In the genomic region with DNA sequence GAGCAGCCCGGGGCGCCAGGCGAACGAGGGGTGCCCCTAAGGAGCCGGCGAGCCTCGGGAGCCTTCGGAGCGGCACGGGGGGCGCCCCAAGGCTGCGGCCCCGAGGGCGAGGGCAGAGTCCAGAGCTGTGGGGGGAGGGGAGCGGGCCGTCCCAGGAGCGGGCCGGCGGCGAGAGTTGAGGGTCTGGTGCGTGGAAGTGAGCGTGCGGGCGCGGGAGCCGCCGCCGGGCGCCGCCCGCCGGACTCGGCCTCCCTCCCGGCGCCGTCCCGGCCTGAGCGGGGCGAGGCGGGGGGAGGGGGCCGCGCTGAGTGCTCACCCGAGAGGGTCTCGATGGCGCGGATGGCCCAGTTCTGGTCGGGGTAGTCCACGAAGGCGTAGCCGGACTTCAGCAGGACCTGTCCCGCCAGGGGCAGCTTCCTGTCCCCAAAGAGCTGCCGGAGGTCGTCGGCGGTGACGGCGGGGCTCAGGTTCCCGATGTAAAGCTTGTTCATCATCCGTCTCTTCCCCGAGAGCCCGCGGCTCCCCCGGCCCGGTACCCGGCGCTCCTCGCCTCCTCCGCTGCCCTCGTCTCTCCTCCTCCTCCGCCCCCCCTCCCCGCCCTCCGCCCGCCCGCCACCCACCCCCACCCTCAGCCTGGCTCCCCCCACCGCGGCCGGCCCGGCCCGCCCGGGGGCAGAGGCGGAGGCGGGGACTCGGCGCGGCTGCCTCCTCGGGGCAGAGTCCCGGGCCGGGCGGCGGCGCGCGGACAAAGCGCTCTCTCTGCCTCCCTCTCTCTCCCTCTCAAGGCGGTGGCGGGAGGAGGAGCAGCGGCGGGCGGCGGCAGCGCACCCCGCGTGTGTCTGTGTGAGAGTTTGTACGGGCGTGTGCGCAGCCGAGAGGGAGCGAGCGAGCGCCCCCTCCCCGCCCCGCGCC, we compare ENCODE assay signal across 7 cellular contexts. TPM values are rescaled to one million over a fixed set of nuclear protein-coding genes. Genes with fewer than 3 reads are reported as not detected.
A peak's percentile ranks its signal among the peaks of the same experiment; 100 is the strongest.
DNase-seq lines count a peak whose midpoint lies in the region; ATAC-seq, FAIRE-seq and TF ChIP-seq lines count a peak whose summit lies in the region.

A gene (minus strand): TSS at position 576 of the 912 bp plus-strand sequence. CDS start 82 bp downstream, at position 494.

- H3K27me3 ChIP-seq in fibroblast of lung (ENCODE audit: control insufficient read depth, insufficient read depth, low read length), result no peaks in the 10 kb centered on the region
- H3K27me3 ChIP-seq in thoracic aorta (replicated peaks; ENCODE audit: insufficient read depth), result peaks cover 20% of the 10 kb centered on the region

- TF ChIP-seq POLR2A in GM12891 (IDR thresholded peaks at IDR 0.05; ENCODE audit: low read depth, low read length), result no peak

- H3K4me1 ChIP-seq in fibroblast of lung (ENCODE audit: control insufficient read depth, extremely low read depth, insufficient read depth, low read length), result peaks cover 6% of the 10 kb centered on the region
- H3K4me1 ChIP-seq in thoracic aorta (ENCODE audit: control insufficient read depth in 1 of 2, low read depth in 2 of 2), result peaks cover 15 to 32% of the 10 kb centered on the region in 2 donors

- no peaks in the 10 kb centered on the region for H4K20me1 ChIP-seq in fibroblast of lung (ENCODE audit: control insufficient read depth, extremely low read depth, insufficient read depth, low read length)

- H3K4me3 ChIP-seq in fibroblast of lung (replicated peaks in 1 of 4; ENCODE audit: control extremely low read depth in 1 of 4, insufficient read depth in 1 of 4, low read depth in 3 of 4, low read length in 4 of 4) (peak within 1 kb of the TSS; percentile 69 to 91 (median 82)), thoracic aorta (peak within 1 kb of the TSS; percentile 78)

- H3K9me3 ChIP-seq in fibroblast of lung (ENCODE audit: control insufficient read depth, insufficient read depth, low read depth, low read length) (no peaks in the 10 kb centered on the region), thoracic aorta (no peaks in the 10 kb centered on the region)

- H3K79me2 ChIP-seq in fibroblast of lung (ENCODE audit: control insufficient read depth, insufficient read depth, low read length), result peaks cover 57% of the 10 kb centered on the region

- peak within 1 kb of the TSS in 1 of 2 donors; percentile 82 for H3K27ac Mint-ChIP-seq in natural killer cell

- peak in 1 of 2 donors; percentile 5 for TF ChIP-seq CTCF in fibroblast of lung (conservative IDR thresholded peaks at IDR 0.05 in 1 of 2, IDR thresholded peaks at IDR 0.05 in 1 of 2; ENCODE audit: low read depth in 1 of 2, low read length in 2 of 2)
- TF ChIP-seq CTCF in natural killer cell (IDR thresholded peaks at IDR 0.05), result no peak
- no peak for TF ChIP-seq CTCF in thoracic aorta (IDR thresholded peaks at IDR 0.05)

- intact Hi-C loops in natural killer cell (cut with micrococcal nuclease), result no loop called here

- ATAC-seq in HG02852 (IDR thresholded peaks at IDR 0.05; ENCODE audit: unreplicated experiment), result peak; percentile 59
- ATAC-seq in natural killer cell, result peak; percentile 67 to 78 (median 69)
- ATAC-seq in thoracic aorta (ENCODE audit: insufficient number of reproducible peaks, low FRiP score, low read depth), result no peak

- DNase-seq in GM12891 (ENCODE audit: insufficient read length, low spot score) (peak; percentile 57), NOMO-1 (lab: John Stamatoyannopoulos, UW; ENCODE audit: unreplicated experiment in 2 of 2) (peak; percentile 86 to 91), fibroblast of lung (ENCODE audit: low read depth in 2 of 2) (peak; percentile 83 to 84), natural killer cell (peak; percentile 51), thoracic aorta (ENCODE audit: low spot score) (no peak)
- peak; percentile 63 to 72 for DNase-seq in activated T-cell treated with anti-CD3 and anti-CD28 coated beads, Interleukin-2, amount 50 U/mL, for 48 hours

- H3K9ac ChIP-seq in fibroblast of lung (ENCODE audit: insufficient read depth, low read length), result peak within 1 kb of the TSS; percentile 85

- H3K27me3 Mint-ChIP-seq in natural killer cell (ENCODE audit: low read depth in 2 of 2), result peaks cover 13 to 47% of the 10 kb centered on the region in 2 donors

- peak within 1 kb of the TSS; percentile 91 for H2AFZ ChIP-seq in fibroblast of lung (ENCODE audit: low read length)

- peaks cover 24 to 27% of the 10 kb centered on the region in 2 donors for H3K4me1 Mint-ChIP-seq in natural killer cell

- H3K36me3 Mint-ChIP-seq in natural killer cell, result no peaks in the 10 kb centered on the region

- H3K36me3 ChIP-seq in fibroblast of lung (ENCODE audit: control insufficient read depth, insufficient read depth, low read length), result no peaks in the 10 kb centered on the region
- H3K36me3 ChIP-seq in thoracic aorta, result no peaks in the 10 kb centered on the region

- H3K4me3 Mint-ChIP-seq in natural killer cell, result peak within 1 kb of the TSS; percentile 92

- no peak for FAIRE-seq in GM12891 (lab: Jason Lieb, UNC)

- H3K4me2 ChIP-seq in fibroblast of lung (ENCODE audit: extremely low read depth, insufficient read depth, low read length), result peak within 1 kb of the TSS; percentile 93

- H3K9me3 Mint-ChIP-seq in natural killer cell, result no peaks in the 10 kb centered on the region

- H3K27ac ChIP-seq in fibroblast of lung (ENCODE audit: insufficient read depth, low read length) (peak within 1 kb of the TSS; percentile 85), thoracic aorta (no peak within 1 kb of the TSS)

TF ChIP-seq in GM12891, 5 proteins besides CTCF, POLR2A, EP300 and RAD21:
- TF ChIP-seq TAF1 (IDR thresholded peaks at IDR 0.05; ENCODE audit: low read depth, low read length), result no peak
- TF ChIP-seq SPI1 (IDR thresholded peaks at IDR 0.05; ENCODE audit: low read depth, low read length), result no peak
- no peak for TF ChIP-seq POU2F2 (IDR thresholded peaks at IDR 0.05; ENCODE audit: low read depth, low read length)
- TF ChIP-seq PAX5 (IDR thresholded peaks at IDR 0.05; ENCODE audit: insufficient read depth, low read length, severe bottlenecking), result no peak
- TF ChIP-seq POLR2AphosphoS5 (IDR thresholded peaks at IDR 0.05; ENCODE audit: low read depth, low read length), result no peak

RNA-seq across cellular contexts. Expression of the gene that starts here (rescaled TPM):
- polyA plus RNA-seq in GM12891 (2012; ENCODE audit: low read depth, missing spikeins), result 0.06 TPM
- total RNA-seq in fibroblast of lung, result 26.2 and 46.1 TPM in 2 replicates
- 5.5 and 7.1 TPM in 2 replicates for polyA plus RNA-seq in fibroblast of lung
- 72.6 and 75.1 TPM in 2 replicates for polyA plus RNA-seq in fibroblast of lung (2012)
- polyA minus RNA-seq in fibroblast of lung (ENCODE audit: low replicate concordance), result 26.0 and 30.6 TPM in 2 replicates
- 10 to 100 TPM in 1 of 3 donors, 1 to 10 TPM in 2; 4.2 to 16.8 (median 8.8) TPM for total RNA-seq in natural killer cell
- 1 to 10 TPM; 2.6 to 2.7 TPM for total RNA-seq in thoracic aorta
